In genomic region chr12:122385171-122386041, GRCh38 we compare ENCODE assay signal across 18 cellular contexts.
"Had no signal": no experiment of that assay in that cellular context is flagged by ENCODE, and none has a peak within 500 bp of the region (broad histone marks: within the 10 kb centered on the region; RNA-seq: fewer than 3 reads in every experiment).

No MANE protein-coding gene starts in this region.

- H3K27me3 ChIP-seq: breast epithelium, heart right ventricle, neural progenitor cell, tibial nerve, vagina had no signal

- H3K4me1 ChIP-seq: breast epithelium, neural progenitor cell, tibial nerve had no signal

- H3K27ac ChIP-seq: breast epithelium, epithelial cell of prostate, heart right ventricle, neural progenitor cell, tibial nerve, vagina, WERI-Rb-1 had no signal

- H3K36me3 ChIP-seq: breast epithelium, neural progenitor cell, WERI-Rb-1 had no signal

- H3K4me2 ChIP-seq: neural progenitor cell had no signal

- H3K9ac ChIP-seq: neural progenitor cell had no signal

- DNase-seq: activated CD4-positive, alpha-beta T cell treated with anti-CD3 and anti-CD28 coated beads for 48 hours; activated CD8-positive, alpha-beta memory T cell treated with anti-CD3 and anti-CD28 coated beads, Interleukin-2, amount 50 U/mL, for 48 hours; activated naive CD4-positive, alpha-beta T cell; anterior cingulate cortex; cerebellar nuclear complex; effector memory CD8-positive, alpha-beta T cell; heart right ventricle; islet precursor cell; stimulated activated CD4-positive, alpha-beta T cell treated with anti-CD3 and anti-CD28 coated beads, Interleukin-2, amount 100 ng/mL, for 48 hours; stimulated activated naive B cell treated with anti-CD40 and anti-IgM and Interleukin-4, amounts not matched to agents 10 μg/mL and 1 μg/mL and 100 μg/mL, for 72 hours; WERI-Rb-1 had no signal

- H3K9me3 ChIP-seq: breast epithelium, heart right ventricle, tibial nerve, vagina had no signal

- H3K4me3 ChIP-seq: breast epithelium, heart right ventricle, lung, neural progenitor cell, tibial nerve, vagina had no signal

- H2AFZ ChIP-seq: neural progenitor cell had no signal

- FAIRE-seq: frontal cortex had no signal
